In genomic region chr12:78540621-78541336, GRCh38 we compare ENCODE assay signal across 16 cellular contexts.
DNase-seq lines count a peak whose midpoint lies in the region; ATAC-seq and TF ChIP-seq lines count a peak whose summit lies in the region.
"Had no signal": no experiment of that assay in that cellular context is flagged by ENCODE, and none has a peak within 500 bp of the region (broad histone marks: within the 10 kb centered on the region; RNA-seq: fewer than 3 reads in every experiment).

No MANE protein-coding gene starts in this region.

- peak; percentile 12 for DNase-seq in AG10803 (ENCODE audit: low read depth)
- DNase-seq in HCEC 1CT = peak; percentile 52
- DNase-seq in choroid plexus epithelial cell (ENCODE audit: low read depth) = peak; percentile 10
- peak; percentile 76 for DNase-seq in iris pigment epithelial cell (ENCODE audit: low read depth)
- no peak for DNase-seq in activated CD4-positive, alpha-beta T cell treated with anti-CD3 and anti-CD28 coated beads for 48 hours
- DNase-seq: C1 segment of cervical spinal cord; CD8-positive, alpha-beta memory T cell; DMS53; Kasumi-1; NCI-H1105; NCI-H1694 treated with DMSO at 0.1 percent for 48 hours; NCI-H510A had no signal

- ATAC-seq in GM21360 (IDR thresholded peaks at IDR 0.05; ENCODE audit: unreplicated experiment) (no peak), HG03342 (IDR thresholded peaks at IDR 0.05; ENCODE audit: unreplicated experiment) (no peak)

- H3K4me3 ChIP-seq in AG10803 (ENCODE audit: low read length) = no peak overlapping the region
- H3K4me3 ChIP-seq in choroid plexus epithelial cell (ENCODE audit: low read depth, low read length) = no peak overlapping the region
- H3K4me3 ChIP-seq: HAP-1, SJSA1 had no signal

- TF ChIP-seq CTCF in AG10803 (conservative IDR thresholded peaks at IDR 0.05; ENCODE audit: low read length) (no peak), choroid plexus epithelial cell (conservative IDR thresholded peaks at IDR 0.05; ENCODE audit: low read depth, low read length) (no peak)
